Comparison of ENCODE assay signal across 1 cellular context in genomic region chr19:54137913-54138776, GRCh38.
TF ChIP-seq lines count a peak whose summit lies in the region.

No MANE protein-coding gene starts in this region.

TF ChIP-seq in GM23338, 12 proteins besides CTCF, POLR2A, EP300 and RAD21:
- TF ChIP-seq NANOG (IDR thresholded peaks at IDR 0.05; ENCODE audit: borderline replicate concordance) (no peak), CREB1 (CRISPR knock-in tag; IDR thresholded peaks at IDR 0.05; ENCODE audit: low read depth) (no peak), EZH2phosphoT487 (IDR thresholded peaks at IDR 0.05; ENCODE audit: unreplicated experiment) (no peak), STAT1 (IDR thresholded peaks at IDR 0.05; ENCODE audit: unreplicated experiment) (no peak)
